In the genomic region with DNA sequence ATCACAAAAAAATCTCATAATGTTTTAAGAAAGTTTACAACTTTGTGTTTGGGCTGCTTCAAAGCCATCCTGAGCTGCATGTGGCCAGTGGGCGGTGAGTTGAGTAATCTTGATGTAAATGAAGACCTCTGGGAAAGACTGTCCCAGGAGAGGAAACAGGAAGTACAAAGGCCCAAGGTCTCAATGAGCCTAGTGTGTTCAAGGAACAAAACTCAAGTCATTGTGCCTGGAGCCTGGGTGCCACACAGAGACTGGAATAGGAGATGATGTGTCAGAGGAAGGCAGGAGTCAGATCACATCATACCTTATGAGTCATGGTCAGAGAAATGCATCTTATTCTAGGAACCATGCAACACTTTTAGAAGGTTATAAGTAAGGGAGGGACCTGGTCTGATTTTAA, we compare ENCODE assay signal across 10 cellular contexts. TPM values are rescaled to one million over a fixed set of nuclear protein-coding genes. Genes with fewer than 3 reads are reported as not detected.
DNase-seq lines count a peak whose midpoint lies in the region; ATAC-seq and TF ChIP-seq lines count a peak whose summit lies in the region.
"Had no signal": no experiment of that assay in that cellular context is flagged by ENCODE, and none has a peak within 500 bp of the region (broad histone marks: within the 10 kb centered on the region; RNA-seq: fewer than 3 reads in every experiment).

No MANE protein-coding gene starts in this region.

- H2AFZ ChIP-seq in PC-9, result peak overlapping the region; percentile 33; the same call in 1 of the 2 replicates
- H2AFZ ChIP-seq in hepatocyte, result no peak overlapping the region

- H3K4me2 ChIP-seq in PC-9, result no peak overlapping the region
- no peak overlapping the region for H3K4me2 ChIP-seq in hepatocyte

- TF ChIP-seq CTCF in PC-9 (conservative IDR thresholded peaks at IDR 0.05), result no peak
- TF ChIP-seq CTCF in kidney epithelial cell (IDR thresholded peaks at IDR 0.05; ENCODE audit: insufficient read depth, low read length, poor library complexity, severe bottlenecking), result no peak
- no peak for TF ChIP-seq CTCF in hepatocyte (IDR thresholded peaks at IDR 0.05; ENCODE audit: poor library complexity)

- no peak overlapping the region for H3K4me3 Mint-ChIP-seq in CD4-positive, alpha-beta memory T cell

- no peaks in the 10 kb centered on the region for H3K9me3 Mint-ChIP-seq in CD4-positive, alpha-beta memory T cell

- H3K4me1 ChIP-seq in PC-9 (replicated peaks; ENCODE audit: insufficient read depth) (no peaks in the 10 kb centered on the region), hepatocyte (ENCODE audit: insufficient read depth) (peaks cover 12% of the 10 kb centered on the region)
- H3K4me1 ChIP-seq in CD4-positive, alpha-beta memory T cell (ENCODE audit: insufficient read depth, low read length), result no peaks in the 10 kb centered on the region

- H3K4me3 ChIP-seq in PC-9 (no peak overlapping the region), kidney epithelial cell (ENCODE audit: low read depth, low read length) (no peak overlapping the region), hepatocyte (no peak overlapping the region)
- no peak overlapping the region for H3K4me3 ChIP-seq in CD4-positive, alpha-beta memory T cell (ENCODE audit: low read length in 2 of 2)

- H3K9me3 ChIP-seq in PC-9 (ENCODE audit: insufficient read depth, low read depth), result no peaks in the 10 kb centered on the region
- no peaks in the 10 kb centered on the region for H3K9me3 ChIP-seq in hepatocyte (ENCODE audit: low read depth)
- H3K9me3 ChIP-seq in CD4-positive, alpha-beta memory T cell (ENCODE audit: control insufficient read depth in 1 of 2, low read length in 2 of 2), result no peaks in the 10 kb centered on the region
- H3K9me3 ChIP-seq: neutrophil had no signal

- H3K27ac Mint-ChIP-seq in CD4-positive, alpha-beta memory T cell, result peak overlapping the region in 1 of 7 donors; percentile 27

- H3K27ac ChIP-seq in PC-9 (no peak overlapping the region), hepatocyte (no peak overlapping the region)
- H3K27ac ChIP-seq in CD4-positive, alpha-beta memory T cell (ENCODE audit: low read depth, low read length), result no peak overlapping the region
- H3K27ac ChIP-seq: neutrophil had no signal

- BruUV-seq in PC-9 (replicated peaks; lab: Mats Ljungman, UMichigan), result no TSS peak

- no peaks in the 10 kb centered on the region for H3K36me3 Mint-ChIP-seq in CD4-positive, alpha-beta memory T cell

- WGBS in hepatocyte (ENCODE audit: low lambda C conversion rate, missing lambda C conversion rate), result 88% methylated on average over 1 of the region's 1 CpG

- intact Hi-C loops in PC-9 (cut with micrococcal nuclease; ENCODE audit: unreplicated experiment), result no loop called here
- intact Hi-C loops in CD4-positive, alpha-beta memory T cell (cut with micrococcal nuclease), result no loop called here

- CTCF ChIA-PET in PC-9 (lab: Charles Lee), result no interaction called here
- CTCF ChIA-PET in CD4-positive, alpha-beta memory T cell (lab: Charles Lee; ENCODE audit: partially characterized antibody), result no interaction called here

- H3K36me3 ChIP-seq in PC-9 (ENCODE audit: low read depth) (no peaks in the 10 kb centered on the region), kidney epithelial cell (ENCODE audit: control insufficient read depth, insufficient read depth, low read length) (no peaks in the 10 kb centered on the region), hepatocyte (replicated peaks; ENCODE audit: insufficient read depth, low read depth) (no peaks in the 10 kb centered on the region)
- no peaks in the 10 kb centered on the region for H3K36me3 ChIP-seq in CD4-positive, alpha-beta memory T cell (ENCODE audit: insufficient read depth, low read length)
- H3K36me3 ChIP-seq: neutrophil had no signal

- H3K79me2 ChIP-seq in PC-9 (ENCODE audit: low read depth) (no peaks in the 10 kb centered on the region), hepatocyte (no peaks in the 10 kb centered on the region)

- H3K9me2 ChIP-seq in PC-9 (ENCODE audit: insufficient read depth), result no peaks in the 10 kb centered on the region; the same call in 1 of the 2 replicates
- H3K9me2 ChIP-seq in hepatocyte (replicated peaks; ENCODE audit: insufficient read depth), result no peaks in the 10 kb centered on the region

- DNase-seq in GM03348 (ENCODE audit: low spot score) (peak; percentile 6), H4 (ENCODE audit: low spot score) (peak; percentile 73), PC-9 (no peak), kidney epithelial cell (ENCODE audit: low read depth) (peak; percentile 64), hepatocyte (ENCODE audit: low spot score) (no peak), NCI-H187 (lab: John Stamatoyannopoulos, UW) (no peak)
- DNase-seq in CD4-positive, alpha-beta memory T cell, result no peak
- DNase-seq: H7 had no signal

- no peaks in the 10 kb centered on the region for H3K27me3 ChIP-seq in PC-9 (ENCODE audit: insufficient read depth, low read depth)
- no peaks in the 10 kb centered on the region for H3K27me3 ChIP-seq in kidney epithelial cell (ENCODE audit: control insufficient read depth, insufficient read depth, low read length)
- H3K27me3 ChIP-seq in hepatocyte, result no peaks in the 10 kb centered on the region
- no peaks in the 10 kb centered on the region for H3K27me3 ChIP-seq in CD4-positive, alpha-beta memory T cell (ENCODE audit: insufficient read depth, low read length)
- H3K27me3 ChIP-seq: neutrophil had no signal

- POLR2A ChIA-PET in PC-9 (lab: Charles Lee; ENCODE audit: unreplicated experiment), result no interaction called here
- POLR2A ChIA-PET in CD4-positive, alpha-beta memory T cell (lab: Charles Lee; ENCODE audit: partially characterized antibody), result no interaction called here

- H4K20me1 ChIP-seq in PC-9 (ENCODE audit: insufficient read depth) (no peaks in the 10 kb centered on the region; the same call in 1 of the 2 replicates), hepatocyte (ENCODE audit: insufficient read depth, poor library complexity, severe bottlenecking) (no peaks in the 10 kb centered on the region)

- no peak for ATAC-seq in HG03135 (IDR thresholded peaks at IDR 0.05; ENCODE audit: unreplicated experiment)

- no peaks in the 10 kb centered on the region for H3K4me1 Mint-ChIP-seq in CD4-positive, alpha-beta memory T cell

- no peaks in the 10 kb centered on the region for H3K27me3 Mint-ChIP-seq in CD4-positive, alpha-beta memory T cell

- H3F3A ChIP-seq in PC-9 (ENCODE audit: insufficient read depth, low read depth), result no peaks in the 10 kb centered on the region

RNA-seq across cellular contexts. Expression of a gene that starts 51.5 kb away (rescaled TPM):
- 1.5 TPM in 1 of 2 replicates, not detected in the other for total RNA-seq in H4 (2014; rRNA removed; shearing (Covaris generic))
- total RNA-seq in PC-9 (2021) (not detected in 2 replicates), kidney epithelial cell (not detected in 2 replicates), hepatocyte (1.1 and 3.3 TPM in 2 replicates)
- polyA plus RNA-seq in hepatocyte, result 0.05 and 1.2 TPM in 2 replicates
- total RNA-seq in CD4-positive, alpha-beta memory T cell, result not detected
- polyA plus RNA-seq in CD4-positive, alpha-beta memory T cell, result under 1 TPM in 1 of 2 donors, not detected in 1; 0.02 TPM
- total RNA-seq: H7 had no signal

Comparison
In these comparisons a context has a peak if more than half of its experiments do, and no peak if none do; other contexts are left out.
1. DNase-seq: peak in GM03348 (single experiment), H4 (single experiment) and kidney epithelial cell (single experiment); none in PC-9 (0 of 2), hepatocyte (single experiment), CD4-positive, alpha-beta memory T cell (0 of 5) and NCI-H187 (0 of 2).